ENCODE assay signal across 18 cellular contexts in the genomic region with DNA sequence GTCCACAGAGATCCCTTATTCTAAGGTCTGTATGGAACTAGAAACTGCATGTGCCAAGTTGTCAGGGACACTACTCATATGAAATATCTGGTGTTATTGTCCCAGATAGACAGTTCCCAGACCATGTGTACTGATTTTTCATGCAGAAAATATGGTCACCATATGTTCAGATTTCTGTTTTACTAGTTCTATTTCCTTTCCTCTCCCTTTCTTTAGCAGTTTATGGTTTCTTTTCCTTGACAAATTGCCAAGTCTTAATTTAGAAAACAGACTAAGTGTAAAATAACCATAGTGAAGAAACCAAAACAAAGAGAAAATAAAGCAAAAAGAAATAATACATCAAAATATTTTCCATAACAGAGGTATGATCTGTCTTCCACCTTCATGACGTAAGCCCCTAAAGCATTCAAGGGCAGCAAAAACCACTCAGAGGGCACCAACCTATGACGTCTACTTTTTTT.
DNase-seq lines count a peak whose midpoint lies in the region; ATAC-seq and TF ChIP-seq lines count a peak whose summit lies in the region.
"Had no signal": no experiment of that assay in that cellular context is flagged by ENCODE, and none has a peak within 500 bp of the region (broad histone marks: within the 10 kb centered on the region; RNA-seq: fewer than 3 reads in every experiment).

No MANE protein-coding gene starts in this region.

- H3K9me3 ChIP-seq in left ventricle myocardium inferior (replicated peaks) = no peaks in the 10 kb centered on the region
- H3K9me3 ChIP-seq: spleen had no signal

- H3K36me3 ChIP-seq in left ventricle myocardium inferior = no peaks in the 10 kb centered on the region
- H3K36me3 ChIP-seq: spleen had no signal

- TF ChIP-seq CTCF in left ventricle myocardium inferior (IDR thresholded peaks at IDR 0.05; ENCODE audit: borderline replicate concordance) = no peak

- intact Hi-C loops in left ventricle myocardium inferior (cut with micrococcal nuclease) = no loop called here
- intact Hi-C loops in Right ventricle myocardium superior (cut with DNase I) = no loop called here
- intact Hi-C loops in left colon (cut with DNase I, micrococcal nuclease) = no loop called here

- peaks cover 30% of the 10 kb centered on the region for H3K4me1 ChIP-seq in left ventricle myocardium inferior
- H3K4me1 ChIP-seq: spleen had no signal

- DNase-seq in left ventricle myocardium inferior = no peak
- DNase-seq in Right ventricle myocardium superior = no peak
- DNase-seq in cerebellar nuclear complex (lab: John Stamatoyannopoulos, UW) = peak; percentile 34 to 79
- peak; percentile 74 for DNase-seq in iris pigment epithelial cell (ENCODE audit: low read depth)
- no peak for DNase-seq in occipital lobe (lab: John Stamatoyannopoulos, UW)
- no peak for DNase-seq in NCI-H2107 (lab: John Stamatoyannopoulos, UW)
- no peak for DNase-seq in left colon
- DNase-seq: activated CD8-positive, alpha-beta T cell treated with anti-CD3 and anti-CD28 coated beads, Interleukin-2, amount 10 ng/mL, durations not matched to agents 7 days and 5 days; anterior cingulate cortex; CD4-positive, CD25-positive, alpha-beta regulatory T cell; effector CD4-positive, alpha-beta T cell; midbrain; NCI-H187; NCI-H69; spleen; SW 1271 had no signal

- H3K27me3 ChIP-seq in left ventricle myocardium inferior (ENCODE audit: low read depth) = no peaks in the 10 kb centered on the region
- H3K27me3 ChIP-seq: spleen had no signal

- H3K4me3 ChIP-seq in left ventricle myocardium inferior = no peak overlapping the region
- H3K4me3 ChIP-seq: spleen had no signal

- ATAC-seq in Right ventricle myocardium superior (ENCODE audit: poor library complexity) (no peak), GM18517 (IDR thresholded peaks at IDR 0.05; ENCODE audit: unreplicated experiment) (no peak), left colon (no peak)
- ATAC-seq: activated CD8-positive, alpha-beta T cell treated with anti-CD3 and anti-CD28 coated beads, Interleukin-2, amount 10 ng/mL, durations not matched to agents 7 days and 5 days had no signal

- H3K27ac ChIP-seq in left ventricle myocardium inferior (replicated peaks) = peak overlapping the region; percentile 40
- H3K27ac ChIP-seq: 22Rv1, spleen had no signal

Comparison
In these comparisons a context has a peak if more than half of its experiments do, and no peak if none do; other contexts are left out.
1. DNase-seq: peak in cerebellar nuclear complex (2 of 2) and iris pigment epithelial cell (single experiment); none in left ventricle myocardium inferior (single experiment), Right ventricle myocardium superior (single experiment), occipital lobe (single experiment), NCI-H2107 (single experiment) and left colon (0 of 2).